In the genomic region with DNA sequence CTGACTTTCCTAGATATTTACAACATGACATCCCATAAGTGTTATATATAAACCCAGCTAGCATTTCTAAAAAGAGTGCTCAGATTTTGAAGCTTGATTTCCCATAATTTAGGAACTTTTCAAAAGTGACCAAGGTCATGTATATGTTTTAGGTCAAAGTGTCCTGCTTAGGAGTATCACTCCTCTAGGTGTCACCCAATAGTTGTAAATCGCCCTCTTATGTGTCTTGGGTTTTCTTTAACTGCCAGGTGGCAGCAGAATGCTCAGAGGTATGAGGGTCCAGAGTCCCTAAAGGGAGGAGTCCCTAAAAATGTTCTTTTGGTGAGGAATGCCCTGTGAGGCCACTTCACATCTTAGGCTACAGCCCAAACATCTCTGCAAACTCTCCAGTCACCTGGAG, we compare ENCODE assay signal across 24 cellular contexts.
"Had no signal": no experiment of that assay in that cellular context is flagged by ENCODE, and none has a peak within 500 bp of the region (broad histone marks: within the 10 kb centered on the region; RNA-seq: fewer than 3 reads in every experiment).

No MANE protein-coding gene starts in this region.

- H3K27me3 ChIP-seq: brain microvascular endothelial cell, neural progenitor cell, tibial artery had no signal

- H3K9ac ChIP-seq: neural progenitor cell had no signal

- DNase-seq: activated CD4-positive, alpha-beta T cell treated with anti-CD3 and anti-CD28 coated beads, Interleukin-2, amount 50 U/mL, for 1 hour; activated CD4-positive, CD25-positive, alpha-beta regulatory T cell treated with anti-CD3 and anti-CD28 coated beads, Interleukin-2, amount 50 U/mL, for 72 hours; activated CD8-positive, alpha-beta memory T cell treated with anti-CD3 and anti-CD28 coated beads, Interleukin-2, amount 50 U/mL, for 4 hours; activated effector memory CD4-positive, alpha-beta T cell treated with Interleukin-2 at 50 U/mL for 16 hours; activated naive CD4-positive, alpha-beta T cell treated with anti-CD3 and anti-CD28 coated beads, Interleukin-2, amount 10 ng/mL, durations not matched to agents 7 days and 5 days; activated naive CD8-positive, alpha-beta T cell treated with anti-CD3 and anti-CD28 coated beads, Interleukin-2, amount 50 U/mL, for 24 hours; activated T-cell treated with anti-CD3 and anti-CD28 coated beads, Interleukin-2, amount 50 U/mL, for 48 hours; anterior cingulate cortex; brain microvascular endothelial cell; central memory CD4-positive, alpha-beta T cell; erythroblast; foreskin melanocyte; head of caudate nucleus; immature natural killer cell; kidney glomerular epithelial cell; left ventricle myocardium superior; stimulated activated CD4-positive, alpha-beta T cell treated with anti-CD3 and anti-CD28 coated beads, Interleukin-12 subunit alpha, Interleukin-12 subunit beta, amount 100 ng/mL, for 4 hours; stimulated activated CD4-positive, alpha-beta T cell treated with anti-CD3 and anti-CD28 coated beads, Interleukin-1b, Interleukin-23, amount 100 ng/mL, for 48 hours; stimulated activated naive CD8-positive, alpha-beta T cell treated with anti-CD3 and anti-CD28 coated beads, Interleukin-15, Interleukin-2, amounts not matched to agents 100 U/mL and 50 U/mL, for 24 hours; substantia nigra; tibial artery had no signal

- H2AFZ ChIP-seq: neural progenitor cell had no signal

- ATAC-seq: activated naive CD8-positive, alpha-beta T cell treated with anti-CD3 and anti-CD28 coated beads, Interleukin-2, amount 50 U/mL, for 24 hours; left ventricle myocardium superior; stimulated activated naive CD8-positive, alpha-beta T cell treated with anti-CD3 and anti-CD28 coated beads, Interleukin-15, Interleukin-2, amounts not matched to agents 100 U/mL and 50 U/mL, for 24 hours had no signal

- H3K4me2 ChIP-seq: neural progenitor cell had no signal

- H3K27ac ChIP-seq: brain microvascular endothelial cell, neural progenitor cell, tibial artery had no signal

- H3K4me3 ChIP-seq: neural progenitor cell, tibial artery had no signal

- H3K36me3 ChIP-seq: brain microvascular endothelial cell, neural progenitor cell, tibial artery had no signal

- FAIRE-seq: colon, endometrium had no signal

- H3K4me1 ChIP-seq: neural progenitor cell, tibial artery had no signal
